Comparison of ENCODE assay signal across 25 cellular contexts in the genomic region with DNA sequence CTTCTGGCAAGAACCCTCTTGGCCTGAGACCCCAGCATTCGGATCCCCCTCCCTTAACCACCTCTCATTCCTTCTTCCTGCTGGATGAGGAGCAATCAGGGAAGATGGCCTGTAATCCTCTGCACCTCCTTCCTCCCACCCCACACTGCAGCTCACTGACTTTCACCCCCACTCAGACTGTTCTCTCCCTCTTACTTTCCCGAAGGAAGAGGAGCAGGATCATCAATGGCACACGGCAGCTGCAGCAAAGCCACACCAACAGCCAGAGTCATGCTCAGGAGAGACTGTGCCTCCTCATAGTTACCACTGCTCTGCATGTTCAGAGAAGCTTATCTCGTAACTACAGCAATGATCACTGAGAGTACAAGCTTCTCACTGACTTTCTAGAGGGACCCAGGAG.
"Had no signal": no experiment of that assay in that cellular context is flagged by ENCODE, and none has a peak within 500 bp of the region (broad histone marks: within the 10 kb centered on the region; RNA-seq: fewer than 3 reads in every experiment).

No MANE protein-coding gene starts in this region.

- H3K27me3 Mint-ChIP-seq: activated CD4-positive, alpha-beta memory T cell treated with anti-CD3 and anti-CD28 coated beads for 36 hours; activated naive CD4-positive, alpha-beta T cell treated with anti-CD3 and anti-CD28 coated beads, Interleukin-2, amount 10 ng/mL, durations not matched to agents 7 days and 5 days; dendritic cell treated with granulocyte-macrophage colony-stimulating factor and Interleukin-4, amounts not matched to agents 40 ng/mL and 50 ng/mL, for 4 days; effector memory CD8-positive, alpha-beta T cell; naive B cell; stimulated activated memory B cell treated with anti-CD40 and anti-IgM and Interleukin-4, amounts not matched to agents 10 μg/mL and 1 μg/mL and 100 μg/mL, for 72 hours; type B pancreatic cell had no signal

- H2AFZ ChIP-seq: hepatocyte, neural progenitor cell had no signal

- H3K4me3 Mint-ChIP-seq: activated CD4-positive, alpha-beta memory T cell treated with anti-CD3 and anti-CD28 coated beads for 36 hours; activated naive CD4-positive, alpha-beta T cell treated with anti-CD3 and anti-CD28 coated beads, Interleukin-2, amount 10 ng/mL, durations not matched to agents 7 days and 5 days; dendritic cell treated with granulocyte-macrophage colony-stimulating factor and Interleukin-4, amounts not matched to agents 40 ng/mL and 50 ng/mL, for 4 days; effector memory CD8-positive, alpha-beta T cell; immature natural killer cell; naive B cell; neural progenitor cell; stimulated activated memory B cell treated with anti-CD40 and anti-IgM and Interleukin-4, amounts not matched to agents 10 μg/mL and 1 μg/mL and 100 μg/mL, for 72 hours; type B pancreatic cell had no signal

- H3K4me1 Mint-ChIP-seq: immature natural killer cell; neural progenitor cell; stimulated activated memory B cell treated with anti-CD40 and anti-IgM and Interleukin-4, amounts not matched to agents 10 μg/mL and 1 μg/mL and 100 μg/mL, for 72 hours had no signal

- H3K4me1 ChIP-seq: lower lobe of right lung, neural progenitor cell, sigmoid colon had no signal

- H3K79me2 ChIP-seq: hepatocyte had no signal

- DNase-seq: activated CD4-positive, alpha-beta memory T cell treated with anti-CD3 and anti-CD28 coated beads for 36 hours; activated CD4-positive, alpha-beta T cell treated with anti-CD3 and anti-CD28 coated beads for 4 hours; activated CD4-positive, CD25-positive, alpha-beta regulatory T cell; activated effector memory CD4-positive, alpha-beta T cell treated with Interleukin-2 at 50 U/mL for 16 hours; activated naive CD4-positive, alpha-beta T cell treated with anti-CD3 and anti-CD28 coated beads, Interleukin-2, amount 10 ng/mL, durations not matched to agents 7 days and 5 days; activated T-cell treated with anti-CD3 and anti-CD28 coated beads, Interleukin-2, amount 50 U/mL, for 48 hours; effector memory CD8-positive, alpha-beta T cell; foreskin melanocyte; immature natural killer cell; lower lobe of right lung; mesendoderm; naive B cell; retina; sigmoid colon; stimulated activated CD4-positive, alpha-beta T cell treated with anti-CD3 and anti-CD28 coated beads, Interleukin-15, amount 100 ng/mL, for 24 hours; T-helper 1 cell; T-helper 9 cell had no signal

- H3K27ac Mint-ChIP-seq: activated CD4-positive, alpha-beta memory T cell treated with anti-CD3 and anti-CD28 coated beads for 36 hours; activated naive CD4-positive, alpha-beta T cell treated with anti-CD3 and anti-CD28 coated beads, Interleukin-2, amount 10 ng/mL, durations not matched to agents 7 days and 5 days; dendritic cell treated with granulocyte-macrophage colony-stimulating factor and Interleukin-4, amounts not matched to agents 40 ng/mL and 50 ng/mL, for 4 days; naive B cell; stimulated activated memory B cell treated with anti-CD40 and anti-IgM and Interleukin-4, amounts not matched to agents 10 μg/mL and 1 μg/mL and 100 μg/mL, for 72 hours; type B pancreatic cell had no signal

- H3K36me3 ChIP-seq: neural progenitor cell had no signal

- ATAC-seq: effector memory CD8-positive, alpha-beta T cell; stimulated activated memory B cell treated with anti-CD40 and anti-IgM and Interleukin-4, amounts not matched to agents 10 μg/mL and 1 μg/mL and 100 μg/mL, for 72 hours had no signal

- H3K4me2 ChIP-seq: hepatocyte, neural progenitor cell, smooth muscle cell had no signal

- H3K4me3 ChIP-seq: hepatocyte, lower lobe of right lung, mucosa of descending colon, neural progenitor cell, sigmoid colon, smooth muscle cell, thoracic aorta had no signal

- H3K27me3 ChIP-seq: hepatocyte, neural progenitor cell, sigmoid colon had no signal

- H3K9me3 Mint-ChIP-seq: activated CD4-positive, alpha-beta memory T cell treated with anti-CD3 and anti-CD28 coated beads for 36 hours; activated naive CD4-positive, alpha-beta T cell treated with anti-CD3 and anti-CD28 coated beads, Interleukin-2, amount 10 ng/mL, durations not matched to agents 7 days and 5 days; dendritic cell treated with granulocyte-macrophage colony-stimulating factor and Interleukin-4, amounts not matched to agents 40 ng/mL and 50 ng/mL, for 4 days; effector memory CD8-positive, alpha-beta T cell; immature natural killer cell; naive B cell; neural progenitor cell; stimulated activated memory B cell treated with anti-CD40 and anti-IgM and Interleukin-4, amounts not matched to agents 10 μg/mL and 1 μg/mL and 100 μg/mL, for 72 hours; type B pancreatic cell had no signal

- H3K27ac ChIP-seq: hepatocyte, lower lobe of right lung, neural progenitor cell, sigmoid colon, thoracic aorta had no signal

- H3K9me3 ChIP-seq: lower lobe of right lung, mucosa of descending colon, sigmoid colon, thoracic aorta had no signal

- H3K36me3 Mint-ChIP-seq: immature natural killer cell, type B pancreatic cell had no signal
